In the genomic region with DNA sequence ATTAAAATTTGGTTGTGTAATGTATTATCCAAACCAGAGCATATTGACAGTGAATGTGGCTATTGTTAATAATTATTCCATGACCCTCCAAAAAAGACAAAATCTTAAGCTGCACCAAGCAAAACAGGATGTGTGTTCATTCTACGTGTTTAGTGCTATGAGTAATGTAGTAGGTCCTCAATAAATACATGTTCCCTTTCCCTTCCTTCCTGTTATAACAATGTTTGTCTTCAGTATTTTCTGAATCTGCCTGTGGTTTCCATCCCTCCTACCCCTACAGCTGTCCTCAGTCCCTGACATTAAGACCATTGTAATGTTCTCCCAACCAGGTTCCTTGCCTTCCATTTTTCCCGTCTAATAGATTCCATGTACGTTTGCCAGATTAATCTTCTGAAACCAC, we compare ENCODE assay signal across 25 cellular contexts.
DNase-seq lines count a peak whose midpoint lies in the region; ATAC-seq and TF ChIP-seq lines count a peak whose summit lies in the region.
"Had no signal": no experiment of that assay in that cellular context is flagged by ENCODE, and none has a peak within 500 bp of the region (broad histone marks: within the 10 kb centered on the region; RNA-seq: fewer than 3 reads in every experiment).

No MANE protein-coding gene starts in this region.

- in situ Hi-C loops in mammary epithelial cell (cut with MboI; ENCODE audit: low sequenced_read_pairs in 2 of 2), result no loop called here

- CTCF ChIA-PET in mammary epithelial cell (lab: Charles Lee; ENCODE audit: low non-redundant PET), result no interaction called here

- H3K4me1 ChIP-seq in heart left ventricle, result peaks cover 0 to 40% (median 23%) of the 10 kb centered on the region in 12 donors
- H3K4me1 ChIP-seq in mammary epithelial cell (ENCODE audit: insufficient read depth, low read length), result peaks cover 28% of the 10 kb centered on the region
- H3K4me1 ChIP-seq in skeletal muscle tissue (ENCODE audit: control insufficient read depth in 3 of 3, insufficient read depth in 3 of 3, low read length in 3 of 3), result peaks cover 8 to 15% (median 13%) of the 10 kb centered on the region in 3 donors
- H3K4me1 ChIP-seq: thyroid gland, vagina had no signal

- TF ChIP-seq CTCF in heart left ventricle (IDR thresholded peaks at IDR 0.05), result no peak
- no peak for TF ChIP-seq CTCF in mammary epithelial cell (conservative IDR thresholded peaks at IDR 0.05 in 1 of 2, IDR thresholded peaks at IDR 0.05 in 1 of 2; ENCODE audit: extremely low read depth in 1 of 2, insufficient read depth in 1 of 2, low read depth in 1 of 2, low read length in 2 of 2)

- no TSS peak for BruUV-seq in mammary epithelial cell (replicated peaks; lab: Mats Ljungman, UMichigan)

- H2AFZ ChIP-seq in mammary epithelial cell (ENCODE audit: low read depth, low read length), result peak overlapping the region; percentile 66
- H2AFZ ChIP-seq: GM23338 had no signal

- H4K20me1 ChIP-seq in mammary epithelial cell (ENCODE audit: insufficient read depth, low read length), result no peaks in the 10 kb centered on the region

- H3K9ac ChIP-seq in mammary epithelial cell (ENCODE audit: insufficient read depth, low read length) (peak overlapping the region; percentile 8), skeletal muscle tissue (ENCODE audit: low read depth in 1 of 3, low read length in 3 of 3) (no peak overlapping the region)

- H3K9me3 ChIP-seq in heart left ventricle, result no peaks in the 10 kb centered on the region
- H3K9me3 ChIP-seq in mammary epithelial cell (replicated peaks; ENCODE audit: insufficient read depth, low read length), result no peaks in the 10 kb centered on the region
- H3K9me3 ChIP-seq in skeletal muscle tissue (ENCODE audit: control insufficient read depth in 3 of 3, low read length in 3 of 3), result no peaks in the 10 kb centered on the region
- H3K9me3 ChIP-seq: SJCRH30, thyroid gland, vagina had no signal

- H3K36me3 ChIP-seq in heart left ventricle (no peaks in the 10 kb centered on the region), mammary epithelial cell (ENCODE audit: insufficient read depth, low read length) (no peaks in the 10 kb centered on the region), skeletal muscle tissue (ENCODE audit: control insufficient read depth in 3 of 3, insufficient read depth in 3 of 3, low read length in 3 of 3) (no peaks in the 10 kb centered on the region)
- H3K36me3 ChIP-seq: brain microvascular endothelial cell, SJCRH30, thyroid gland, vagina, WERI-Rb-1 had no signal

- no peaks in the 10 kb centered on the region for H3K79me2 ChIP-seq in mammary epithelial cell (ENCODE audit: insufficient read depth, low read length)

- DNase-seq in heart left ventricle, result no peak
- no peak for DNase-seq in Right ventricle myocardium inferior (ENCODE audit: missing footprints)
- DNase-seq in mammary epithelial cell, result peak; percentile 54
- peak; percentile 61 for DNase-seq in foreskin melanocyte
- no peak for DNase-seq in activated effector memory CD4-positive, alpha-beta T cell treated with Interleukin-2 at 50 U/mL for 16 hours
- DNase-seq in erythroblast (lab: John Stamatoyannopoulos, UW), result no peak
- DNase-seq: activated CD4-positive, alpha-beta T cell treated with anti-CD3 and anti-CD28 coated beads for 4 hours; activated CD8-positive, alpha-beta T cell treated with anti-CD3 and anti-CD28 coated beads, Interleukin-2, amount 10 ng/mL, durations not matched to agents 7 days and 5 days; amniotic stem cell; DND-41; HFFc6; MV-4-11; NCI-H1436 treated with DMSO at 0.1 percent for 48 hours; NCI-H345; stimulated activated CD4-positive, alpha-beta T cell treated with anti-CD3 and anti-CD28 coated beads, Interleukin-1b, Interleukin-23, amount 100 ng/mL, for 48 hours; stimulated activated naive CD8-positive, alpha-beta T cell treated with anti-CD3 and anti-CD28 coated beads, Interleukin-15, Interleukin-2, amounts not matched to agents 100 U/mL and 50 U/mL, for 24 hours; T1000; thyroid gland; WERI-Rb-1 had no signal

- WGBS in heart left ventricle, 4 donors, result 78 to 94% (median 81%) methylated on average over 3 of the region's 3 CpGs
- 16% methylated on average over 3 of the region's 3 CpGs for WGBS in mammary epithelial cell (ENCODE audit: low coverage, missing lambda C conversion rate)

- H3K27me3 ChIP-seq in heart left ventricle, result no peaks in the 10 kb centered on the region
- H3K27me3 ChIP-seq in mammary epithelial cell (ENCODE audit: insufficient read depth, low read length), result no peaks in the 10 kb centered on the region
- H3K27me3 ChIP-seq in skeletal muscle tissue (ENCODE audit: control insufficient read depth in 3 of 3, insufficient read depth in 3 of 3, low read length in 3 of 3), result no peaks in the 10 kb centered on the region
- H3K27me3 ChIP-seq: brain microvascular endothelial cell, SJCRH30, thyroid gland, vagina had no signal

- ATAC-seq in heart left ventricle (no peak), Right ventricle myocardium inferior (no peak), HG03159 (IDR thresholded peaks at IDR 0.05; ENCODE audit: unreplicated experiment) (no peak)
- ATAC-seq: activated CD8-positive, alpha-beta T cell treated with anti-CD3 and anti-CD28 coated beads, Interleukin-2, amount 10 ng/mL, durations not matched to agents 7 days and 5 days; GM23338; stimulated activated naive CD8-positive, alpha-beta T cell treated with anti-CD3 and anti-CD28 coated beads, Interleukin-15, Interleukin-2, amounts not matched to agents 100 U/mL and 50 U/mL, for 24 hours had no signal

- H3K4me2 ChIP-seq in mammary epithelial cell (ENCODE audit: insufficient read depth, low read depth, low read length), result peak overlapping the region; percentile 8
- H3K4me2 ChIP-seq: GM23338 had no signal

- no peak overlapping the region for H3K4me3 ChIP-seq in heart left ventricle
- H3K4me3 ChIP-seq in mammary epithelial cell (replicated peaks in 1 of 3; ENCODE audit: insufficient read depth in 1 of 3, low read depth in 2 of 3, low read length in 3 of 3), result no peak overlapping the region
- no peak overlapping the region for H3K4me3 ChIP-seq in skeletal muscle tissue (ENCODE audit: low read length in 3 of 3)
- H3K4me3 ChIP-seq: GM23338, SJCRH30, thyroid gland, vagina had no signal

- dilution Hi-C loops in mammary epithelial cell (cut with HindIII; ENCODE audit: low sequenced_read_pairs), result no loop called here

- no peak for TF ChIP-seq POLR2A in heart left ventricle (IDR thresholded peaks at IDR 0.05)
- no peak for TF ChIP-seq POLR2A in erythroblast (IDR thresholded peaks at IDR 0.05; ENCODE audit: low read length)

- H3K27ac ChIP-seq in heart left ventricle (peak overlapping the region in 10 of 12 donors; percentile 21 to 82 (median 75)), mammary epithelial cell (ENCODE audit: insufficient read depth, low read depth, low read length) (peak overlapping the region; percentile 93), skeletal muscle tissue (ENCODE audit: low read depth, low read length) (peak overlapping the region; percentile 63)
- H3K27ac ChIP-seq: brain microvascular endothelial cell, SJCRH30, thyroid gland, vagina, WERI-Rb-1 had no signal

- intact Hi-C loops in heart left ventricle (cut with DNase I), result loop anchor here in 6 of 10 donors (2.0 to 10.0 kb wide), 5 partner anchors 42 to 277 kb away; partner anchors contain the start of genes AIG1 (in 5 of the 6) and HIVEP2 (in 1 of the 6)
- intact Hi-C loops in Right ventricle myocardium inferior (cut with DNase I), result loop anchor here (5.0 kb wide), 1 partner anchor 162 kb away; the partner anchor contains the start of gene AIG1
- intact Hi-C loops in mammary epithelial cell (cut with micrococcal nuclease), result no loop called here

Comparison
In these comparisons a context has a peak if more than half of its experiments do, and no peak if none do; other contexts are left out.
1. DNase-seq: peak in mammary epithelial cell (single experiment) and foreskin melanocyte (single experiment); none in heart left ventricle (0 of 5), Right ventricle myocardium inferior (single experiment), activated effector memory CD4-positive, alpha-beta T cell treated with Interleukin-2 at 50 U/mL for 16 hours (single experiment) and erythroblast (0 of 2).
2. Peak in every context shown above with its lines, with median percentiles within 50 percentile points of each other: H3K27ac ChIP-seq.